1 cellular context compared by ENCODE assay signal in genomic region chr20:23037017-23037481, GRCh38.
A peak's percentile ranks its signal among the peaks of the same experiment; 100 is the strongest.
TF ChIP-seq lines count a peak whose summit lies in the region.

No MANE protein-coding gene starts in this region.

TF ChIP-seq in HEK293, 187 proteins besides CTCF, POLR2A, EP300 and RAD21 (continued from another document and continues in another):
- TF ChIP-seq IKZF3 (tag by site-specific recombination; IDR thresholded peaks at IDR 0.05) (0 out of 2 replicates have a peak, but pooled peaks have one; percentile 31), ZNF837 (tag by site-specific recombination; IDR thresholded peaks at IDR 0.05) (no peak), ZNF701 (tag by site-specific recombination; IDR thresholded peaks at IDR 0.05) (no peak), ZNF658 (tag by site-specific recombination; IDR thresholded peaks at IDR 0.05) (no peak), ZNF280D (tag by site-specific recombination; IDR thresholded peaks at IDR 0.05) (no peak), ZNF16 (tag by site-specific recombination; IDR thresholded peaks at IDR 0.05; ENCODE audit: low read depth) (no peak), ZNF670 (tag by site-specific recombination; IDR thresholded peaks at IDR 0.05; ENCODE audit: low read depth) (no peak), REPIN1 (tag by site-specific recombination; IDR thresholded peaks at IDR 0.05; ENCODE audit: low read depth) (no peak), SETDB1 (IDR thresholded peaks at IDR 0.05; ENCODE audit: insufficient read length, low read length) (no peak), ZNF48 (tag by site-specific recombination; IDR thresholded peaks at IDR 0.05) (no peak), SCRT2 (tag by site-specific recombination; IDR thresholded peaks at IDR 0.05) (no peak; the same call in 1 of the 2 replicates), INSM2 (tag by site-specific recombination; IDR thresholded peaks at IDR 0.05) (peak; percentile 62; the same call in 1 of the 2 replicates), ZNF548 (tag by site-specific recombination; IDR thresholded peaks at IDR 0.05) (no peak), MZF1 (tag by site-specific recombination; IDR thresholded peaks at IDR 0.05; ENCODE audit: borderline replicate concordance) (no peak), ZNF518A (tag by site-specific recombination; conservative IDR thresholded peaks at IDR 0.05; ENCODE audit: low read depth) (no peak), ZNF311 (tag by site-specific recombination; IDR thresholded peaks at IDR 0.05; ENCODE audit: borderline replicate concordance) (no peak), GLI2 (tag by site-specific recombination; IDR thresholded peaks at IDR 0.05; ENCODE audit: borderline replicate concordance, low read depth) (0 out of 2 replicates have a peak, but pooled peaks have one; percentile 38), ZNF248 (tag by site-specific recombination; IDR thresholded peaks at IDR 0.05) (no peak), ZNF768 (tag by site-specific recombination; IDR thresholded peaks at IDR 0.05) (no peak), GLIS2 (tag by site-specific recombination; IDR thresholded peaks at IDR 0.05) (peak; percentile 35; the same call in 1 of the 2 replicates), GFI1B (tag by site-specific recombination; IDR thresholded peaks at IDR 0.05) (0 out of 2 replicates have a peak, but pooled peaks have one; percentile 19), ZNF529 (tag by site-specific recombination; IDR thresholded peaks at IDR 0.05; ENCODE audit: insufficient replicate concordance) (no peak), ZNF266 (tag by site-specific recombination; IDR thresholded peaks at IDR 0.05; ENCODE audit: low read depth) (no peak), ZNF776 (tag by site-specific recombination; IDR thresholded peaks at IDR 0.05; ENCODE audit: borderline replicate concordance) (no peak), MEIS1 (CRISPR knock-in tag; IDR thresholded peaks at IDR 0.05; ENCODE audit: borderline replicate concordance) (no peak), ZNF221 (tag by site-specific recombination; IDR thresholded peaks at IDR 0.05; ENCODE audit: borderline replicate concordance) (no peak), ZNF148 (tag by site-specific recombination; IDR thresholded peaks at IDR 0.05; ENCODE audit: borderline replicate concordance) (no peak), KLF1 (tag by site-specific recombination; IDR thresholded peaks at IDR 0.05) (no peak), ZNF433 (tag by site-specific recombination; IDR thresholded peaks at IDR 0.05; ENCODE audit: low read depth) (no peak), ZFP3 (tag by site-specific recombination; IDR thresholded peaks at IDR 0.05; ENCODE audit: low read depth) (no peak), ZBTB48 (tag by site-specific recombination; IDR thresholded peaks at IDR 0.05) (no peak), ZNF211 (tag by site-specific recombination; IDR thresholded peaks at IDR 0.05; ENCODE audit: low read depth) (no peak), ZBTB26 (tag by site-specific recombination; optimal IDR thresholded peaks at IDR 0.05) (no peak), PRDM6 (tag by site-specific recombination; IDR thresholded peaks at IDR 0.05) (peak; percentile 96), ZNF174 (tag by site-specific recombination; IDR thresholded peaks at IDR 0.05) (no peak), ZNF24 (tag by site-specific recombination; IDR thresholded peaks at IDR 0.05) (0 out of 2 replicates have a peak, but pooled peaks have one; percentile 38), ZNF571 (tag by site-specific recombination; IDR thresholded peaks at IDR 0.05) (no peak), REST (tag by site-specific recombination; IDR thresholded peaks at IDR 0.05) (no peak), ZNF449 (tag by site-specific recombination; IDR thresholded peaks at IDR 0.05) (no peak), ZBTB7A (tag by site-specific recombination; IDR thresholded peaks at IDR 0.05; ENCODE audit: low read depth) (no peak), ZNF2 (tag by site-specific recombination; IDR thresholded peaks at IDR 0.05) (no peak)
